Comparison of ENCODE assay signal across 10 cellular contexts in the genomic region with DNA sequence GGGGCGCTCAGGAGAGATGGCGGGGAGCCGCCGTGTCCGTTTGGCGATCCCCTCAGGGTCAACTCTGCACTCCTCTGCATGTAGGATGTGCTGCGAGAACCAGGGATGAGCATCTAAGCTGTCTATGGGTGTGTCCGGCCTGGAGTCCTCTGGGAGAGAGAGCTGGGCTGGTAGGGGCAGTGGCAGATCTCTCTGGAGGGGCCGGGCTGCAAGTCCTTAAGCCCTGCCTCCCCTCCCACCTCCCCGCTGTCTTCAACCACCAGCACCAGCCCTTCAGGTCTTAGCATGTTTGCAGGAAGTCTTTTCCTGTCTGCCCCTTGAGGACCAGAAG. TPM values are rescaled to one million over a fixed set of nuclear protein-coding genes. Genes with fewer than 3 reads are reported as not detected.
DNase-seq lines count a peak whose midpoint lies in the region; ATAC-seq and TF ChIP-seq lines count a peak whose summit lies in the region.
"Had no signal": no experiment of that assay in that cellular context is flagged by ENCODE, and none has a peak within 500 bp of the region (broad histone marks: within the 10 kb centered on the region; RNA-seq: fewer than 3 reads in every experiment).

No MANE protein-coding gene starts in this region.

- peak; percentile 30 for DNase-seq in GM23338 (ENCODE audit: low spot score)
- DNase-seq in chondrocyte (ENCODE audit: low spot score): no peak
- no peak for DNase-seq in activated T-helper 1 cell treated with anti-CD3 and anti-CD28 coated beads, Interleukin-12 subunit alpha, Interleukin-12 subunit beta, Interleukin-2, Interleukin-4 antibody, amounts not matched to agents 30 ng/mL and 10 ng/mL and 1 ng/mL, durations not matched to agents 14 hours and 24 hours and 36 hours (ENCODE audit: low spot score)
- DNase-seq in NCI-H2029 (lab: John Stamatoyannopoulos, UW): no peak
- DNase-seq: PC-9 had no signal

- H4K20me1 ChIP-seq in GM23338 (replicated peaks; ENCODE audit: insufficient read depth): peaks cover 7% of the 10 kb centered on the region; the same call in 1 of the 2 replicates

- TF ChIP-seq CTCF in GM23338 (conservative IDR thresholded peaks at IDR 0.05; ENCODE audit: low read depth in 2 of 2) (no peak), chondrocyte (IDR thresholded peaks at IDR 0.05) (no peak)

- H3F3A ChIP-seq in GM23338 (replicated peaks; ENCODE audit: low read depth): peaks cover 10% of the 10 kb centered on the region; the same call in 1 of the 2 replicates

- H3K27me3 Mint-ChIP-seq in GM23338 (ENCODE audit: insufficient read depth, low read depth, poor library complexity): peaks cover 23% of the 10 kb centered on the region
- H3K27me3 Mint-ChIP-seq in chondrocyte (ENCODE audit: low read depth): no peaks in the 10 kb centered on the region
- peaks cover 17% of the 10 kb centered on the region for H3K27me3 Mint-ChIP-seq in activated T-helper 1 cell treated with anti-CD3 and anti-CD28 coated beads, Interleukin-12 subunit alpha, Interleukin-12 subunit beta, Interleukin-2, Interleukin-4 antibody, amounts not matched to agents 30 ng/mL and 10 ng/mL and 1 ng/mL, durations not matched to agents 14 hours and 24 hours and 36 hours (ENCODE audit: insufficient read depth)

- peaks cover 8% of the 10 kb centered on the region; the same call in 1 of the 2 replicates for H3K27me3 ChIP-seq in GM23338 (ENCODE audit: insufficient read depth)
- H3K27me3 ChIP-seq: heart left ventricle, suprapubic skin had no signal

- H3K4me3 Mint-ChIP-seq in GM23338: peak overlapping the region; percentile 53
- H3K4me3 Mint-ChIP-seq in chondrocyte (ENCODE audit: unreplicated experiment): peak overlapping the region; percentile 16
- no peak overlapping the region for H3K4me3 Mint-ChIP-seq in activated T-helper 1 cell treated with anti-CD3 and anti-CD28 coated beads, Interleukin-12 subunit alpha, Interleukin-12 subunit beta, Interleukin-2, Interleukin-4 antibody, amounts not matched to agents 30 ng/mL and 10 ng/mL and 1 ng/mL, durations not matched to agents 14 hours and 24 hours and 36 hours

- H3K36me3 Mint-ChIP-seq in GM23338 (ENCODE audit: low read depth) (peaks cover 12% of the 10 kb centered on the region), chondrocyte (ENCODE audit: low read depth) (peaks cover 5% of the 10 kb centered on the region)
- H3K36me3 Mint-ChIP-seq in activated T-helper 1 cell treated with anti-CD3 and anti-CD28 coated beads, Interleukin-12 subunit alpha, Interleukin-12 subunit beta, Interleukin-2, Interleukin-4 antibody, amounts not matched to agents 30 ng/mL and 10 ng/mL and 1 ng/mL, durations not matched to agents 14 hours and 24 hours and 36 hours (ENCODE audit: low read depth): peaks cover 4% of the 10 kb centered on the region

- H3K27ac Mint-ChIP-seq in GM23338 (no peak overlapping the region), chondrocyte (ENCODE audit: unreplicated experiment) (no peak overlapping the region)
- H3K27ac Mint-ChIP-seq in activated T-helper 1 cell treated with anti-CD3 and anti-CD28 coated beads, Interleukin-12 subunit alpha, Interleukin-12 subunit beta, Interleukin-2, Interleukin-4 antibody, amounts not matched to agents 30 ng/mL and 10 ng/mL and 1 ng/mL, durations not matched to agents 14 hours and 24 hours and 36 hours: no peak overlapping the region

- H3K36me3 ChIP-seq in GM23338 (ENCODE audit: insufficient read depth): no peaks in the 10 kb centered on the region

- ATAC-seq in GM23338: peak; percentile 2; the same call in 1 of the 3 replicates
- ATAC-seq: left lobe of liver had no signal

- H3K9me2 ChIP-seq in GM23338 (ENCODE audit: insufficient read depth): no peaks in the 10 kb centered on the region

- H3K4me2 ChIP-seq in GM23338: peak overlapping the region; percentile 79
- H3K4me2 ChIP-seq: PC-9 had no signal

- H3K4me3 ChIP-seq in GM23338: peak overlapping the region; percentile 60
- H3K4me3 ChIP-seq: PC-9 had no signal

- H3K9me3 Mint-ChIP-seq in GM23338 (peaks cover 2% of the 10 kb centered on the region; the same call in 1 of the 3 replicates), chondrocyte (ENCODE audit: low read depth) (no peaks in the 10 kb centered on the region)
- no peaks in the 10 kb centered on the region for H3K9me3 Mint-ChIP-seq in activated T-helper 1 cell treated with anti-CD3 and anti-CD28 coated beads, Interleukin-12 subunit alpha, Interleukin-12 subunit beta, Interleukin-2, Interleukin-4 antibody, amounts not matched to agents 30 ng/mL and 10 ng/mL and 1 ng/mL, durations not matched to agents 14 hours and 24 hours and 36 hours

- peaks cover 5% of the 10 kb centered on the region; the same call in 1 of the 2 replicates for H3K4me1 ChIP-seq in GM23338 (ENCODE audit: insufficient read depth)

- intact Hi-C loops in activated T-helper 1 cell treated with anti-CD3 and anti-CD28 coated beads, Interleukin-12 subunit alpha, Interleukin-12 subunit beta, Interleukin-2, Interleukin-4 antibody, amounts not matched to agents 30 ng/mL and 10 ng/mL and 1 ng/mL, durations not matched to agents 14 hours and 24 hours and 36 hours (cut with micrococcal nuclease): no loop called here

- no peak overlapping the region for H3K27ac ChIP-seq in GM23338 (ENCODE audit: low read depth)
- H3K27ac ChIP-seq: C4-2B, heart left ventricle, PC-9, suprapubic skin had no signal

- H3K4me1 Mint-ChIP-seq in GM23338 (peaks cover 19% of the 10 kb centered on the region), chondrocyte (ENCODE audit: low read depth) (peaks cover under 1% of the 10 kb centered on the region)
- no peaks in the 10 kb centered on the region for H3K4me1 Mint-ChIP-seq in activated T-helper 1 cell treated with anti-CD3 and anti-CD28 coated beads, Interleukin-12 subunit alpha, Interleukin-12 subunit beta, Interleukin-2, Interleukin-4 antibody, amounts not matched to agents 30 ng/mL and 10 ng/mL and 1 ng/mL, durations not matched to agents 14 hours and 24 hours and 36 hours (ENCODE audit: low read depth)

- H2AFZ ChIP-seq in GM23338: no peak overlapping the region
- H2AFZ ChIP-seq: PC-9 had no signal

- H3K79me2 ChIP-seq in GM23338 (replicated peaks; ENCODE audit: insufficient read depth): no peaks in the 10 kb centered on the region

TF ChIP-seq in GM23338, 12 proteins besides CTCF, POLR2A, EP300 and RAD21:
- TF ChIP-seq POLR2AphosphoS5 (IDR thresholded peaks at IDR 0.05; ENCODE audit: low read depth) (no peak), EZH2 (IDR thresholded peaks at IDR 0.05; ENCODE audit: low read depth, unreplicated experiment) (no peak), ZNF114 (CRISPR knock-in tag; IDR thresholded peaks at IDR 0.05) (no peak)

RNA-seq across cellular contexts. Expression of gene FAM171A2, which starts 8.4 kb away (rescaled TPM):
- 26.6 and 35.4 TPM in 2 replicates for total RNA-seq in GM23338 (2014; rRNA removed; shearing (Covaris generic))
- polyA plus RNA-seq in GM23338 (2016; fragmentation: Nextera tagmentation; extraction: Ambion mirVana): 3.9 and 4.1 TPM in 2 replicates
- total RNA-seq in chondrocyte: 14.8 to 20.6 TPM (median 18.6 TPM) in 3 replicates
- total RNA-seq in activated T-helper 1 cell treated with anti-CD3 and anti-CD28 coated beads, Interleukin-12 subunit alpha, Interleukin-12 subunit beta, Interleukin-2, Interleukin-4 antibody, amounts not matched to agents 30 ng/mL and 10 ng/mL and 1 ng/mL, durations not matched to agents 14 hours and 24 hours and 36 hours: 0.10 and 0.29 TPM in 2 replicates

RNA-seq across cellular contexts. Expression of gene GRN, which starts 10.2 kb away (rescaled TPM):
- total RNA-seq in GM23338 (2014; rRNA removed; shearing (Covaris generic)): 193 and 216 TPM in 2 replicates
- 101 and 122 TPM in 2 replicates for polyA plus RNA-seq in GM23338 (2016; fragmentation: Nextera tagmentation; extraction: Ambion mirVana)
- total RNA-seq in chondrocyte: 340 to 401 TPM (median 342 TPM) in 3 replicates
- 32.7 and 42.9 TPM in 2 replicates for total RNA-seq in activated T-helper 1 cell treated with anti-CD3 and anti-CD28 coated beads, Interleukin-12 subunit alpha, Interleukin-12 subunit beta, Interleukin-2, Interleukin-4 antibody, amounts not matched to agents 30 ng/mL and 10 ng/mL and 1 ng/mL, durations not matched to agents 14 hours and 24 hours and 36 hours

RNA-seq across cellular contexts. Expression of gene SLC25A39, which starts 30.7 kb away (rescaled TPM):
- 157 and 184 TPM in 2 replicates for total RNA-seq in GM23338 (2014; rRNA removed; shearing (Covaris generic))
- polyA plus RNA-seq in GM23338 (2016; fragmentation: Nextera tagmentation; extraction: Ambion mirVana): 202 and 215 TPM in 2 replicates
- 78.6 to 95.5 TPM (median 84.1 TPM) in 3 replicates for total RNA-seq in chondrocyte
- total RNA-seq in activated T-helper 1 cell treated with anti-CD3 and anti-CD28 coated beads, Interleukin-12 subunit alpha, Interleukin-12 subunit beta, Interleukin-2, Interleukin-4 antibody, amounts not matched to agents 30 ng/mL and 10 ng/mL and 1 ng/mL, durations not matched to agents 14 hours and 24 hours and 36 hours: 169 and 180 TPM in 2 replicates

RNA-seq across cellular contexts. Expression of gene ITGA2B, which starts 34.2 kb away (rescaled TPM):
- 9.6 and 13.3 TPM in 2 replicates for total RNA-seq in GM23338 (2014; rRNA removed; shearing (Covaris generic))
- 7.8 and 13.9 TPM in 2 replicates for polyA plus RNA-seq in GM23338 (2016; fragmentation: Nextera tagmentation; extraction: Ambion mirVana)
- 1.7 to 2.2 TPM (median 2.0 TPM) in 3 replicates for total RNA-seq in chondrocyte
- 0.44 and 0.71 TPM in 2 replicates for total RNA-seq in activated T-helper 1 cell treated with anti-CD3 and anti-CD28 coated beads, Interleukin-12 subunit alpha, Interleukin-12 subunit beta, Interleukin-2, Interleukin-4 antibody, amounts not matched to agents 30 ng/mL and 10 ng/mL and 1 ng/mL, durations not matched to agents 14 hours and 24 hours and 36 hours

RNA-seq across cellular contexts. Expression of gene RUNDC3A, which starts 46.9 kb away (rescaled TPM):
- 4.0 and 5.5 TPM in 2 replicates for total RNA-seq in GM23338 (2014; rRNA removed; shearing (Covaris generic))
- polyA plus RNA-seq in GM23338 (2016; fragmentation: Nextera tagmentation; extraction: Ambion mirVana): 3.7 and 6.3 TPM in 2 replicates
- total RNA-seq in chondrocyte: 0.40 to 0.77 TPM (median 0.77 TPM) in 3 replicates
- total RNA-seq in activated T-helper 1 cell treated with anti-CD3 and anti-CD28 coated beads, Interleukin-12 subunit alpha, Interleukin-12 subunit beta, Interleukin-2, Interleukin-4 antibody, amounts not matched to agents 30 ng/mL and 10 ng/mL and 1 ng/mL, durations not matched to agents 14 hours and 24 hours and 36 hours: 0.13 and 0.22 TPM in 2 replicates
- total RNA-seq: endothelial cell of umbilical vein, left lobe of liver, PC-9 had no signal

Comparison
In these comparisons a context has a peak if more than half of its experiments do, and no peak if none do; other contexts are left out.
1. RNA of gene FAM171A2, which starts 8.4 kb away (total RNA-seq): 26.6 to 35.4 TPM in GM23338 and 14.8 to 20.6 TPM in chondrocyte; 0.10 to 0.29 TPM in activated T-helper 1 cell treated with anti-CD3 and anti-CD28 coated beads, Interleukin-12 subunit alpha, Interleukin-12 subunit beta, Interleukin-2, Interleukin-4 antibody, amounts not matched to agents 30 ng/mL and 10 ng/mL and 1 ng/mL, durations not matched to agents 14 hours and 24 hours and 36 hours; every median in the first group is over 10 times any median in the second.